Comparison of ENCODE assay signal across 13 cellular contexts in genomic region chr10:99331207-99331803, GRCh38. TPM values are rescaled to one million over a fixed set of nuclear protein-coding genes. Genes with fewer than 3 reads are reported as not detected.
DNase-seq lines count a peak whose midpoint lies in the region; ATAC-seq, FAIRE-seq and TF ChIP-seq lines count a peak whose summit lies in the region.
"Had no signal": no experiment of that assay in that cellular context is flagged by ENCODE, and none has a peak within 500 bp of the region (broad histone marks: within the 10 kb centered on the region; RNA-seq: fewer than 3 reads in every experiment).

No MANE protein-coding gene starts in this region.

- no peak for DNase-seq in CD4-positive, CD25-positive, alpha-beta regulatory T cell
- DNase-seq in GM23338 (ENCODE audit: low spot score), result no peak
- no peak for DNase-seq in astrocyte (ENCODE audit: low read depth)
- DNase-seq in HepG2 (ENCODE audit: low spot score), result peak; percentile 35
- DNase-seq in osteoblast (ENCODE audit: insufficient read length, low spot score, missing footprints), result no peak
- no peak for DNase-seq in NCI-H226
- DNase-seq in MCF 10A (ENCODE audit: unreplicated experiment), result no peak
- DNase-seq: activated CD8-positive, alpha-beta memory T cell treated with anti-CD3 and anti-CD28 coated beads, Interleukin-2, amount 50 U/mL, for 4 hours; cortex of kidney; heart right ventricle; Karpas-422; NCI-H524 treated with DMSO at 0.1 percent for 48 hours had no signal

- H3K9ac ChIP-seq in astrocyte (ENCODE audit: low read length), result no peak overlapping the region
- no peak overlapping the region for H3K9ac ChIP-seq in HepG2 (ENCODE audit: insufficient read depth, low read depth, low read length)

- peaks cover 9% of the 10 kb centered on the region for H3K4me1 ChIP-seq in CD4-positive, CD25-positive, alpha-beta regulatory T cell (ENCODE audit: control insufficient read depth, insufficient read depth, low read length, poor library complexity, severe bottlenecking)
- H3K4me1 ChIP-seq in GM23338 (ENCODE audit: insufficient read depth) (no peaks in the 10 kb centered on the region), astrocyte (ENCODE audit: insufficient read depth, low read length) (no peaks in the 10 kb centered on the region), HepG2 (ENCODE audit: insufficient read depth, low read length) (peaks cover 47% of the 10 kb centered on the region), osteoblast (ENCODE audit: insufficient read depth, low read length) (no peaks in the 10 kb centered on the region)

- H3K9me3 Mint-ChIP-seq in CD4-positive, CD25-positive, alpha-beta regulatory T cell, result peaks cover 0 to 7% (median 0%) of the 10 kb centered on the region in 7 donors
- H3K9me3 Mint-ChIP-seq in GM23338 (peaks cover 4% of the 10 kb centered on the region; the same call in 1 of the 3 replicates), astrocyte (ENCODE audit: unreplicated experiment) (peaks cover 2% of the 10 kb centered on the region), MCF 10A (ENCODE audit: unreplicated experiment) (no peaks in the 10 kb centered on the region)

- TF ChIP-seq RAD21 in HepG2 (CRISPR knock-in tag; IDR thresholded peaks at IDR 0.05), result no peak

- H3K27ac Mint-ChIP-seq in CD4-positive, CD25-positive, alpha-beta regulatory T cell, result no peak overlapping the region
- H3K27ac Mint-ChIP-seq in GM23338 (no peak overlapping the region), astrocyte (ENCODE audit: unreplicated experiment) (no peak overlapping the region), MCF 10A (ENCODE audit: low read depth, unreplicated experiment) (no peak overlapping the region)

- no peak for ATAC-seq in CD4-positive, CD25-positive, alpha-beta regulatory T cell (ENCODE audit: low read depth in 2 of 2)
- ATAC-seq in GM23338, result no peak
- ATAC-seq in HepG2, result peak; percentile 67
- ATAC-seq in HG03108 (IDR thresholded peaks at IDR 0.05; ENCODE audit: unreplicated experiment), result no peak

- H3K4me1 Mint-ChIP-seq in CD4-positive, CD25-positive, alpha-beta regulatory T cell, result peaks cover 0 to 13% (median 5%) of the 10 kb centered on the region in 4 donors
- H3K4me1 Mint-ChIP-seq in GM23338 (peaks cover 2% of the 10 kb centered on the region; the same call in 2 of the 3 replicates), astrocyte (ENCODE audit: low read depth, unreplicated experiment) (no peaks in the 10 kb centered on the region), MCF 10A (ENCODE audit: insufficient read depth, unreplicated experiment) (no peaks in the 10 kb centered on the region)

- H3K79me2 ChIP-seq in GM23338 (replicated peaks; ENCODE audit: insufficient read depth), result no peaks in the 10 kb centered on the region
- no peaks in the 10 kb centered on the region for H3K79me2 ChIP-seq in astrocyte (ENCODE audit: insufficient read depth, low read length)
- peaks cover 2% of the 10 kb centered on the region for H3K79me2 ChIP-seq in HepG2 (ENCODE audit: insufficient read depth, low read length)
- H3K79me2 ChIP-seq in osteoblast (ENCODE audit: insufficient read depth, low read length), result no peaks in the 10 kb centered on the region

- H3K27me3 ChIP-seq in CD4-positive, CD25-positive, alpha-beta regulatory T cell (ENCODE audit: control insufficient read depth, insufficient read depth, low read length), result peaks cover 17% of the 10 kb centered on the region
- H3K27me3 ChIP-seq in GM23338 (ENCODE audit: insufficient read depth), result peaks cover 61% of the 10 kb centered on the region
- peaks cover 31% of the 10 kb centered on the region for H3K27me3 ChIP-seq in astrocyte (ENCODE audit: insufficient read depth, low read length)
- no peaks in the 10 kb centered on the region for H3K27me3 ChIP-seq in HepG2 (ENCODE audit: control insufficient read depth in 1 of 2, insufficient read depth in 2 of 2, low read length in 2 of 2)
- peaks cover 34% of the 10 kb centered on the region for H3K27me3 ChIP-seq in osteoblast (ENCODE audit: insufficient read depth, low read length)

- no peak overlapping the region for H3K4me2 ChIP-seq in GM23338
- H3K4me2 ChIP-seq in astrocyte (ENCODE audit: low read length), result no peak overlapping the region
- H3K4me2 ChIP-seq in HepG2 (ENCODE audit: low read depth, low read length), result peak overlapping the region; percentile 90
- no peak overlapping the region for H3K4me2 ChIP-seq in osteoblast (ENCODE audit: insufficient read depth, low read length)

- no peak for TF ChIP-seq POLR2A in HepG2 (IDR thresholded peaks at IDR 0.05; ENCODE audit: insufficient read depth in 1 of 2, low read depth in 2 of 2, low read length in 2 of 2)

- no peaks in the 10 kb centered on the region for H3K36me3 Mint-ChIP-seq in CD4-positive, CD25-positive, alpha-beta regulatory T cell
- H3K36me3 Mint-ChIP-seq in GM23338 (ENCODE audit: low read depth) (peaks cover 4% of the 10 kb centered on the region; the same call in 1 of the 3 replicates), astrocyte (ENCODE audit: low read depth, unreplicated experiment) (no peaks in the 10 kb centered on the region), MCF 10A (ENCODE audit: insufficient read depth, unreplicated experiment) (no peaks in the 10 kb centered on the region)

- TF ChIP-seq EP300 in HepG2 (IDR thresholded peaks at IDR 0.05; ENCODE audit: low read depth in 2 of 2, low read length in 2 of 2) (no peak), HepG2 (CRISPR knock-in tag; IDR thresholded peaks at IDR 0.05; ENCODE audit: borderline replicate concordance) (no peak)

- H2AFZ ChIP-seq in GM23338 (no peak overlapping the region), astrocyte (ENCODE audit: low read depth, low read length) (no peak overlapping the region), HepG2 (ENCODE audit: low read length) (no peak overlapping the region), osteoblast (ENCODE audit: low read length) (no peak overlapping the region)

- H3K36me3 ChIP-seq in CD4-positive, CD25-positive, alpha-beta regulatory T cell (ENCODE audit: control insufficient read depth, insufficient read depth, low read length), result no peaks in the 10 kb centered on the region
- H3K36me3 ChIP-seq in GM23338 (ENCODE audit: insufficient read depth), result no peaks in the 10 kb centered on the region
- H3K36me3 ChIP-seq in astrocyte (ENCODE audit: insufficient read depth, low read length), result no peaks in the 10 kb centered on the region
- no peaks in the 10 kb centered on the region for H3K36me3 ChIP-seq in HepG2 (replicated peaks in 1 of 2; ENCODE audit: control insufficient read depth in 1 of 2, insufficient read depth in 2 of 2, low read length in 2 of 2)
- no peaks in the 10 kb centered on the region for H3K36me3 ChIP-seq in osteoblast (ENCODE audit: insufficient read depth, low read length)
- H3K36me3 ChIP-seq: heart right ventricle had no signal

- peaks cover 53% of the 10 kb centered on the region for H3K27me3 Mint-ChIP-seq in CD4-positive, CD25-positive, alpha-beta regulatory T cell
- H3K27me3 Mint-ChIP-seq in GM23338 (ENCODE audit: insufficient read depth, low read depth, poor library complexity), result peaks cover 27% of the 10 kb centered on the region
- H3K27me3 Mint-ChIP-seq in astrocyte (ENCODE audit: low read depth, unreplicated experiment), result peaks cover 18% of the 10 kb centered on the region
- H3K27me3 Mint-ChIP-seq in MCF 10A (ENCODE audit: insufficient read depth, unreplicated experiment), result peaks cover 28% of the 10 kb centered on the region

- peaks cover 7% of the 10 kb centered on the region for H4K20me1 ChIP-seq in GM23338 (replicated peaks; ENCODE audit: insufficient read depth)
- no peaks in the 10 kb centered on the region for H4K20me1 ChIP-seq in astrocyte (ENCODE audit: insufficient read depth, low read length)
- H4K20me1 ChIP-seq in HepG2 (ENCODE audit: insufficient read depth, low read length), result no peaks in the 10 kb centered on the region
- H4K20me1 ChIP-seq in osteoblast (ENCODE audit: insufficient read depth, low read length), result no peaks in the 10 kb centered on the region

- no peak for TF ChIP-seq CTCF in GM23338 (conservative IDR thresholded peaks at IDR 0.05; ENCODE audit: low read depth in 2 of 2)
- no peak for TF ChIP-seq CTCF in astrocyte (IDR thresholded peaks at IDR 0.05; ENCODE audit: insufficient read depth, low read depth, low read length)
- TF ChIP-seq CTCF in HepG2 (CRISPR knock-in tag; IDR thresholded peaks at IDR 0.05), result no peak
- TF ChIP-seq CTCF in osteoblast (IDR thresholded peaks at IDR 0.05; ENCODE audit: extremely low read depth, low read depth, low read length), result no peak
- TF ChIP-seq CTCF in MCF 10A (IDR thresholded peaks at IDR 0.05; ENCODE audit: unreplicated experiment), result no peak

- FAIRE-seq in astrocyte (lab: Jason Lieb, UNC) (no peak), HepG2 (lab: Jason Lieb, UNC) (peak; percentile 71)

- in situ Hi-C loops in HepG2 (cut with HindIII; ENCODE audit: extremely low pct_ligation_motif_present, low pct_unique_long_range_greater_than_20kb), result no loop called here

- BruUV-seq in HepG2 (replicated peaks; lab: Mats Ljungman, UMichigan), result no TSS peak
- BruUV-seq in MCF 10A (replicated peaks; lab: Mats Ljungman, UMichigan), result no TSS peak

- CTCF ChIA-PET in HepG2 (lab: Yijun Ruan, JAX; ENCODE audit: low intra/inter-chr PET ratio, low total read pairs) (no interaction called here), MCF 10A (lab: Yijun Ruan, JAX) (interaction anchor here (1.1 kb wide), 1 partner anchor 37 kb away, joined by 3 read pairs; no protein-coding TSS in a partner anchor)

- intact Hi-C loops in HepG2 (cut with micrococcal nuclease; ENCODE audit: unreplicated experiment) (loop anchor here (5.0 kb wide), 2 partner anchors 41 to 56 kb away; no protein-coding TSS in a partner anchor), MCF 10A (cut with micrococcal nuclease) (no loop called here)

- POLR2A ChIA-PET in HepG2 (lab: Yijun Ruan, JAX) (no interaction called here), MCF 10A (lab: Yijun Ruan, JAX) (no interaction called here)

- H3K4me3 ChIP-seq in CD4-positive, CD25-positive, alpha-beta regulatory T cell (ENCODE audit: low read depth, low read length), result no peak overlapping the region
- H3K4me3 ChIP-seq in GM23338 (no peak overlapping the region), astrocyte (ENCODE audit: insufficient read depth, low read depth, low read length) (no peak overlapping the region), HepG2 (replicated peaks in 1 of 3; ENCODE audit: insufficient read depth in 1 of 3, low read depth in 2 of 3, low read length in 3 of 3) (peak overlapping the region in 1 of 3 experiments; percentile 7; a peak in 1 of 6 replicates), osteoblast (ENCODE audit: insufficient read depth, low read length) (no peak overlapping the region)

- H3K4me3 Mint-ChIP-seq in CD4-positive, CD25-positive, alpha-beta regulatory T cell, result peak overlapping the region in 3 of 4 donors; percentile 26 to 71 (median 61)
- peak overlapping the region; percentile 66 for H3K4me3 Mint-ChIP-seq in GM23338
- H3K4me3 Mint-ChIP-seq in astrocyte (ENCODE audit: unreplicated experiment), result peak overlapping the region; percentile 77
- no peak overlapping the region for H3K4me3 Mint-ChIP-seq in MCF 10A (ENCODE audit: unreplicated experiment)

- H3F3A ChIP-seq in GM23338 (replicated peaks; ENCODE audit: low read depth), result no peaks in the 10 kb centered on the region

- H3K9me2 ChIP-seq in GM23338 (ENCODE audit: insufficient read depth), result no peaks in the 10 kb centered on the region

- 44% methylated on average over 9 of the region's 9 CpGs for WGBS in HepG2 (ENCODE audit: low lambda C conversion rate)

- no peaks in the 10 kb centered on the region for H3K9me3 ChIP-seq in CD4-positive, CD25-positive, alpha-beta regulatory T cell (ENCODE audit: control insufficient read depth in 2 of 2, low read length in 2 of 2)
- H3K9me3 ChIP-seq in astrocyte (ENCODE audit: insufficient read depth, low read depth, low read length), result no peaks in the 10 kb centered on the region
- no peaks in the 10 kb centered on the region for H3K9me3 ChIP-seq in HepG2 (ENCODE audit: low read length)
- H3K9me3 ChIP-seq in osteoblast (ENCODE audit: low read depth, low read length), result no peaks in the 10 kb centered on the region
- H3K9me3 ChIP-seq: heart right ventricle had no signal

- H3K27ac ChIP-seq in CD4-positive, CD25-positive, alpha-beta regulatory T cell (ENCODE audit: insufficient read depth, low read length, poor library complexity, severe bottlenecking), result no peak overlapping the region
- no peak overlapping the region for H3K27ac ChIP-seq in GM23338 (ENCODE audit: low read depth)
- no peak overlapping the region for H3K27ac ChIP-seq in astrocyte (ENCODE audit: low read depth, low read length)
- H3K27ac ChIP-seq in HepG2 (ENCODE audit: extremely low read length, insufficient read depth, low read length), result no peak overlapping the region
- H3K27ac ChIP-seq in osteoblast (ENCODE audit: low read depth, low read length), result no peak overlapping the region
- H3K27ac ChIP-seq: heart right ventricle had no signal

RNA-seq across cellular contexts. Expression of gene CNNM1, which starts 2.1 kb away (rescaled TPM):
- not detected for total RNA-seq in CD4-positive, CD25-positive, alpha-beta regulatory T cell
- polyA plus RNA-seq in CD4-positive, CD25-positive, alpha-beta regulatory T cell, result under 1 TPM in 1 of 4 donors, not detected in 3; 0.07 TPM
- 0.74 and 0.90 TPM in 2 replicates for total RNA-seq in GM23338 (2014; rRNA removed; shearing (Covaris generic))
- 0.37 and 0.52 TPM in 2 replicates for polyA plus RNA-seq in GM23338 (2016; fragmentation: Nextera tagmentation; extraction: Ambion mirVana)
- total RNA-seq in astrocyte, result 2.0 and 2.5 TPM in 2 replicates
- total RNA-seq in HepG2 (2016; rRNA removed; fragmentation: Illumina TruSeq; extraction: Trizol), result 5.5 and 9.6 TPM in 2 replicates
- 0.81 and 1.2 TPM in 2 replicates for total RNA-seq in HepG2 (2016; cell fraction: cytosol; rRNA removed; fragmentation: Illumina TruSeq; extraction: Trizol; ENCODE audit: low read depth)
- total RNA-seq in HepG2 (2016; cell fraction: insoluble cytoplasmic fraction; rRNA removed; fragmentation: Illumina TruSeq; extraction: Trizol), result 5.0 and 9.2 TPM in 2 replicates
- total RNA-seq in HepG2 (2016; cell fraction: membrane; rRNA removed; fragmentation: Illumina TruSeq; extraction: Trizol), result 3.4 and 3.6 TPM in 2 replicates
- total RNA-seq in HepG2 (2016; cell fraction: nucleus; rRNA removed; fragmentation: Illumina TruSeq; extraction: Trizol), result 19.4 and 22.4 TPM in 2 replicates
- 4.3 and 4.8 TPM in 2 replicates for polyA plus RNA-seq in HepG2 (2011; rRNA removed)
- polyA plus RNA-seq in HepG2 (2011; cell fraction: cytosol; rRNA removed), result 2.7 and 3.2 TPM in 2 replicates
- 2.7 and 4.0 TPM in 2 replicates for polyA plus RNA-seq in HepG2 (2011; cell fraction: nucleus; rRNA removed)
- polyA plus RNA-seq in HepG2 (2012), result 1.3 and 2.5 TPM in 2 replicates
- 0.76 and 0.93 TPM in 2 replicates for polyA plus RNA-seq in HepG2 (2016; cell fraction: cytosol; fragmentation: Illumina TruSeq; extraction: Trizol; ENCODE audit: low read depth)
- 5.6 and 7.5 TPM in 2 replicates for polyA plus RNA-seq in HepG2 (2016; cell fraction: insoluble cytoplasmic fraction; fragmentation: Illumina TruSeq; extraction: Trizol; ENCODE audit: low read depth)
- polyA plus RNA-seq in HepG2 (2016; cell fraction: membrane; fragmentation: Illumina TruSeq; extraction: Trizol; ENCODE audit: low read depth), result 2.3 and 2.6 TPM in 2 replicates
- polyA plus RNA-seq in HepG2 (2016; cell fraction: nucleus; fragmentation: Illumina TruSeq; extraction: Trizol; ENCODE audit: insufficient read depth, low read depth), result 27.9 and 28.1 TPM in 2 replicates
- polyA minus RNA-seq in HepG2 (2011; rRNA and poly(A)+ RNA removed; ENCODE audit: low replicate concordance), result 9.6 TPM in 1 of 2 replicates, not detected in the other
- polyA minus RNA-seq in HepG2 (2011; cell fraction: cytosol; rRNA and poly(A)+ RNA removed), result 3.3 and 3.5 TPM in 2 replicates
- polyA minus RNA-seq in HepG2 (2011; cell fraction: nucleus; rRNA and poly(A)+ RNA removed), result 6.7 and 7.7 TPM in 2 replicates
- 0.29 and 0.36 TPM in 2 replicates for total RNA-seq in osteoblast
- 0.10 TPM in 1 of 2 replicates, not detected in the other for total RNA-seq in MCF 10A (2022)
